ENCODE assay signal across 8 cellular contexts in genomic region chr17:81675515-81676221, GRCh38. TPM values are rescaled to one million over a fixed set of nuclear protein-coding genes. Genes with fewer than 3 reads are reported as not detected.
DNase-seq lines count a peak whose midpoint lies in the region; TF ChIP-seq lines count a peak whose summit lies in the region.
"Not testable (repeated sequence)": the region's sequence is repeated elsewhere in the genome, so short reads cannot be mapped to it uniquely, and the experiment has no call there.

No MANE protein-coding gene starts in this region.

- not testable (repeated sequence) for H3K9me3 ChIP-seq in DOHH2 (ENCODE audit: control insufficient read depth, insufficient read depth, low read length); breast epithelium; cardiac muscle cell (ENCODE audit: low read depth); neuronal stem cell (replicated peaks in 1 of 2; ENCODE audit: control insufficient read depth in 2 of 2, insufficient read depth in 1 of 2, low read depth in 1 of 2, low read length in 2 of 2); vagina

- H2AFZ ChIP-seq in neuronal stem cell (ENCODE audit: low read length): not testable (repeated sequence)

- H3K79me2 ChIP-seq in DOHH2 (ENCODE audit: control insufficient read depth, low read length): not testable (repeated sequence)

- not testable (repeated sequence) for H2BK12ac ChIP-seq in neuronal stem cell (ENCODE audit: low read length)

- not testable (repeated sequence) for H3F3A ChIP-seq in DOHH2 (ENCODE audit: control insufficient read depth, insufficient read depth)

- peak; percentile 49 for TF ChIP-seq RAD21 in Ishikawa (IDR thresholded peaks at IDR 0.05; ENCODE audit: low read depth)

- H3K9ac ChIP-seq in neuronal stem cell (ENCODE audit: low read depth, low read length, poor library complexity): peak overlapping the region; percentile 24

- H2BK5ac ChIP-seq in neuronal stem cell (ENCODE audit: low read length): not testable (repeated sequence)

- TF ChIP-seq POLR2A in breast epithelium (IDR thresholded peaks at IDR 0.05); vagina (IDR thresholded peaks at IDR 0.05): not testable (repeated sequence)

- H2BK120ac ChIP-seq in neuronal stem cell (ENCODE audit: low read depth, low read length): not testable (repeated sequence)

- TF ChIP-seq CTCF in DOHH2 (IDR thresholded peaks at IDR 0.05; ENCODE audit: low read depth, low read length, poor library complexity, severe bottlenecking) (peak; percentile 23), breast epithelium (IDR thresholded peaks at IDR 0.05) (peak; percentile 41 to 70 (median 67)), cardiac muscle cell (IDR thresholded peaks at IDR 0.05; ENCODE audit: low read depth, low read length) (peak; percentile 44), vagina (IDR thresholded peaks at IDR 0.05) (peak in 2 of 3 experiments; percentile 8 to 45)

- H3K14ac ChIP-seq in neuronal stem cell (ENCODE audit: low read length): not testable (repeated sequence)

- H3K79me1 ChIP-seq in neuronal stem cell (ENCODE audit: low read depth, low read length): peaks cover 11% of the 10 kb centered on the region

- H2AK5ac ChIP-seq in neuronal stem cell (ENCODE audit: low read depth, low read length): not testable (repeated sequence)

- not testable (repeated sequence) for H3K4me1 Mint-ChIP-seq in activated CD4-positive, alpha-beta T cell treated with anti-CD3 and anti-CD28 coated beads, Interleukin-2, amount 10 ng/mL, durations not matched to agents 24 days and 14 days

- not testable (repeated sequence) for H3K27ac Mint-ChIP-seq in activated CD4-positive, alpha-beta T cell treated with anti-CD3 and anti-CD28 coated beads, Interleukin-2, amount 10 ng/mL, durations not matched to agents 24 days and 14 days

- H2BK15ac ChIP-seq in neuronal stem cell (ENCODE audit: low read length): not testable (repeated sequence)

- H3K9me2 ChIP-seq in DOHH2 (replicated peaks; ENCODE audit: control insufficient read depth, low read length): not testable (repeated sequence)

- H3K4me3 Mint-ChIP-seq in activated CD4-positive, alpha-beta T cell treated with anti-CD3 and anti-CD28 coated beads, Interleukin-2, amount 10 ng/mL, durations not matched to agents 24 days and 14 days: not testable (repeated sequence)

- not testable (repeated sequence) for H3K4me1 ChIP-seq in DOHH2 (ENCODE audit: control insufficient read depth, low read length); breast epithelium; cardiac muscle cell (ENCODE audit: low read depth); neuronal stem cell (ENCODE audit: control insufficient read depth in 2 of 2, insufficient read depth in 1 of 2, low read depth in 1 of 2, low read length in 2 of 2); vagina

- not testable (repeated sequence) for H4K8ac ChIP-seq in neuronal stem cell (ENCODE audit: low read depth, low read length)

- TF ChIP-seq EP300 in Ishikawa (IDR thresholded peaks at IDR 0.05; ENCODE audit: borderline replicate concordance): not testable (repeated sequence)

- H4K20me1 ChIP-seq in DOHH2 (ENCODE audit: control insufficient read depth, insufficient read depth, low read depth, low read length): not testable (repeated sequence)

- DNase-seq in OCI-M1 (lab: John Stamatoyannopoulos, UW) (peak; percentile 46), cardiac muscle cell (ENCODE audit: low read depth in 1 of 2, low spot score in 1 of 2) (peak; percentile 33 to 52)
- peak; percentile 78 for DNase-seq in activated CD4-positive, alpha-beta T cell treated with anti-CD3 and anti-CD28 coated beads, Interleukin-2, amount 10 ng/mL, durations not matched to agents 24 days and 14 days
- not testable (repeated sequence) for DNase-seq in breast epithelium (ENCODE audit: low spot score in 2 of 2); neuronal stem cell (ENCODE audit: low spot score); vagina (ENCODE audit: extremely low spot score in 2 of 2)

- peaks cover 47% of the 10 kb centered on the region for H3K36me3 ChIP-seq in DOHH2 (ENCODE audit: control insufficient read depth, low read length)
- not testable (repeated sequence) for H3K36me3 ChIP-seq in breast epithelium
- peaks cover 12% of the 10 kb centered on the region for H3K36me3 ChIP-seq in cardiac muscle cell
- peaks cover 32 to 62% of the 10 kb centered on the region in 2 donors for H3K36me3 ChIP-seq in neuronal stem cell (replicated peaks in 1 of 2; ENCODE audit: control insufficient read depth in 2 of 2, insufficient read depth in 2 of 2, low read length in 2 of 2)
- peaks cover 0 to 27% of the 10 kb centered on the region in 2 donors for H3K36me3 ChIP-seq in vagina

- intact Hi-C loops in activated CD4-positive, alpha-beta T cell treated with anti-CD3 and anti-CD28 coated beads, Interleukin-2, amount 10 ng/mL, durations not matched to agents 24 days and 14 days (cut with micrococcal nuclease); breast epithelium (cut with DNase I; ENCODE audit: low total_unique reads); vagina (cut with DNase I): not testable (repeated sequence)

- not testable (repeated sequence) for H3K9me3 Mint-ChIP-seq in activated CD4-positive, alpha-beta T cell treated with anti-CD3 and anti-CD28 coated beads, Interleukin-2, amount 10 ng/mL, durations not matched to agents 24 days and 14 days

- peaks cover 20% of the 10 kb centered on the region for H3K36me3 Mint-ChIP-seq in activated CD4-positive, alpha-beta T cell treated with anti-CD3 and anti-CD28 coated beads, Interleukin-2, amount 10 ng/mL, durations not matched to agents 24 days and 14 days (ENCODE audit: low read depth)

- H3K27me3 ChIP-seq in DOHH2 (ENCODE audit: control insufficient read depth, low read length); breast epithelium; cardiac muscle cell; neuronal stem cell (ENCODE audit: control insufficient read depth in 3 of 3, insufficient read depth in 3 of 3, low read depth in 1 of 3, low read length in 3 of 3); vagina: not testable (repeated sequence)

- no CpG with 5 or more reads among the region's 18 CpGs for WGBS in neuronal stem cell (ENCODE audit: extremely low coverage in 2 of 2, insufficient read length in 2 of 2, insufficient replicate concordance in 1 of 2), 2 donors

- not testable (repeated sequence) for H3K18ac ChIP-seq in neuronal stem cell (ENCODE audit: low read length)

- H3K4me2 ChIP-seq in DOHH2 (ENCODE audit: low read length); neuronal stem cell (ENCODE audit: insufficient read depth, low read length, poor library complexity, severe bottlenecking): not testable (repeated sequence)

- not testable (repeated sequence) for H3K27ac ChIP-seq in DOHH2 (ENCODE audit: low read depth, low read length); breast epithelium; neuronal stem cell (replicated peaks; ENCODE audit: low read length); vagina
- peak overlapping the region; percentile 42 for H3K27ac ChIP-seq in cardiac muscle cell

- not testable (repeated sequence) for H3K27me3 Mint-ChIP-seq in activated CD4-positive, alpha-beta T cell treated with anti-CD3 and anti-CD28 coated beads, Interleukin-2, amount 10 ng/mL, durations not matched to agents 24 days and 14 days

- not testable (repeated sequence) for H3K4me3 ChIP-seq in DOHH2 (ENCODE audit: low read length); cardiac muscle cell; neuronal stem cell (ENCODE audit: low read length in 2 of 2); vagina
- H3K4me3 ChIP-seq in breast epithelium: peak overlapping the region in 1 of 3 donors; percentile 27

- not testable (repeated sequence) for H4K91ac ChIP-seq in neuronal stem cell (ENCODE audit: low read depth, low read length, poor library complexity)

- not testable (repeated sequence) for H3K23ac ChIP-seq in neuronal stem cell (ENCODE audit: low read depth, low read length, poor library complexity)

- H3K4ac ChIP-seq in neuronal stem cell (ENCODE audit: low read length): not testable (repeated sequence)

RNA-seq across cellular contexts. Expression of gene ARL16, which starts 7.9 kb away (rescaled TPM):
- 34.9 and 37.6 TPM in 2 replicates for total RNA-seq in activated CD4-positive, alpha-beta T cell treated with anti-CD3 and anti-CD28 coated beads, Interleukin-2, amount 10 ng/mL, durations not matched to agents 24 days and 14 days
- 10 to 100 TPM; 34.9 to 44.2 (median 37.5) TPM for total RNA-seq in breast epithelium
- total RNA-seq in cardiac muscle cell: 44.3 and 58.3 TPM in 2 replicates
- 92.0 and 109 TPM in 2 replicates for polyA plus RNA-seq in cardiac muscle cell
- polyA plus RNA-seq in neuronal stem cell (2013, experiment 1 of 2): 41.9 TPM
- 43.1 TPM for polyA plus RNA-seq in neuronal stem cell (2013, experiment 2 of 2)
- total RNA-seq in vagina: 24.1 TPM

RNA-seq across cellular contexts. Expression of gene HGS, which starts 8.1 kb away (rescaled TPM):
- total RNA-seq in activated CD4-positive, alpha-beta T cell treated with anti-CD3 and anti-CD28 coated beads, Interleukin-2, amount 10 ng/mL, durations not matched to agents 24 days and 14 days: 136 and 137 TPM in 2 replicates
- 10 to 100 TPM; 61.0 to 75.0 (median 64.6) TPM for total RNA-seq in breast epithelium
- total RNA-seq in cardiac muscle cell: 86.1 and 107 TPM in 2 replicates
- polyA plus RNA-seq in cardiac muscle cell: 108 and 109 TPM in 2 replicates
- 33.9 TPM for polyA plus RNA-seq in neuronal stem cell (2013, experiment 1 of 2)
- 31.7 TPM for polyA plus RNA-seq in neuronal stem cell (2013, experiment 2 of 2)
- total RNA-seq in vagina: 72.9 TPM

RNA-seq across cellular contexts. Expression of gene CCDC137, which starts 9.1 kb away (rescaled TPM):
- total RNA-seq in activated CD4-positive, alpha-beta T cell treated with anti-CD3 and anti-CD28 coated beads, Interleukin-2, amount 10 ng/mL, durations not matched to agents 24 days and 14 days: 54.7 and 60.2 TPM in 2 replicates
- total RNA-seq in breast epithelium (10 to 100 TPM in 2 of 3 donors, 1 to 10 TPM in 1; 8.6 to 14.4 (median 11.6) TPM), cardiac muscle cell (16.9 and 20.1 TPM in 2 replicates), vagina (13.8 TPM)
- 23.2 and 23.4 TPM in 2 replicates for polyA plus RNA-seq in cardiac muscle cell
- polyA plus RNA-seq in neuronal stem cell (2013, experiment 1 of 2): 19.1 TPM
- 19.1 TPM for polyA plus RNA-seq in neuronal stem cell (2013, experiment 2 of 2)

RNA-seq across cellular contexts. Expression of gene OXLD1, which starts 9.3 kb away (rescaled TPM):
- total RNA-seq in activated CD4-positive, alpha-beta T cell treated with anti-CD3 and anti-CD28 coated beads, Interleukin-2, amount 10 ng/mL, durations not matched to agents 24 days and 14 days: 52.8 and 57.8 TPM in 2 replicates
- total RNA-seq in breast epithelium (10 to 100 TPM; 34.4 to 43.6 (median 42.6) TPM), cardiac muscle cell (100 and 130 TPM in 2 replicates), vagina (43.0 TPM)
- 85.5 and 104 TPM in 2 replicates for polyA plus RNA-seq in cardiac muscle cell
- 26.1 TPM for polyA plus RNA-seq in neuronal stem cell (2013, experiment 1 of 2)
- 25.4 TPM for polyA plus RNA-seq in neuronal stem cell (2013, experiment 2 of 2)

RNA-seq across cellular contexts. Expression of gene PDE6G, which starts 19.3 kb away (rescaled TPM):
- total RNA-seq in activated CD4-positive, alpha-beta T cell treated with anti-CD3 and anti-CD28 coated beads, Interleukin-2, amount 10 ng/mL, durations not matched to agents 24 days and 14 days: 3.7 and 5.7 TPM in 2 replicates
- total RNA-seq in breast epithelium (1 to 10 TPM in 1 of 3 donors, not detected in 2; 1.9 TPM), cardiac muscle cell (0.32 and 1.8 TPM in 2 replicates), vagina (not detected)
- 0.85 and 2.3 TPM in 2 replicates for polyA plus RNA-seq in cardiac muscle cell
- polyA plus RNA-seq in neuronal stem cell (2013, experiment 1 of 2): 0.07 TPM
- not detected for polyA plus RNA-seq in neuronal stem cell (2013, experiment 2 of 2)
